1 cellular context compared by ENCODE assay signal in the genomic region with DNA sequence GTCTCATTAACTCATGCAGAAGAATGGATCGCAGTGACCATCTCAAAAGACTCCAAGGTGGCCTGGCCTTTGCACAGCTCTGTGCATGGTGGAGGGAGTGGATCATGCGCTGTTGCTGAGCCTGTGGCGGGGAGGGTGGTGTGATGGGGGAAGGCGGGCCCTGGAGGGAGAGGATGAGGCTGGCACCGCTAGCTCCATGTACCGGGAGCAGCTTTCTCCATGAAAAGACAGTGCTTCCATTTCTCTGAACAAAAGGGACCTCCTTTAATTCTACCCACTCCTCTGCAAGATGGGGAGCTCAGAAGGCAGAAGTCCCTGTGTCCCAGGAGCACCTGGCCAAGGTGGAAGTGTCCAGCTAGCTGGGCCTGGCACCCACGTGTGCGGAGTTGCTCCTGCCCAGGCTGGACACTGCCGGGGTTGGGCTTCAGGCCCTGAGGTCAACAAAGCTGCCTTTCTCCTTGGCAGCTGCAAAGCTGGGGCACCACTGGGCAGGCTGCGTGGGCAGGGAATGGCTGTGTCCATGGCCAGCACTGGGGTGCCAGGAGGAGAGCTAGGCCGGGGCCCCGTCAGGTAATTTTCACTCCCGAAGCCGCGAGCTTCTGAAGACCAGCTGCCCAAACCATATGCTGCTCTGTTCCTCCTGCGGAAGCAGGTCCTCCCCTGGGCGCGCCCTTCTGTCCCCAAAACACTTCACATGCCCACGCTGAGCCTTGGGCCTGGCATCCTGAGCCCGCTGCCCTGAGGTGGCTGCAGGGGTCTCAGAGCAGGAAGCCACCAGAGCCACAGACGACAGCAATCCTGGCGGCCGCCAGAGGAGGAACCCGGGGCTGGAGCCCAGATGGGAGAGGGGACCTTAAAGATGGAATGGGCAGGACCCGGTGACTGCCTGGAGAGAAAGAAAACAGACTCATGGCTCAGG.
TF ChIP-seq lines count a peak whose summit lies in the region.

No MANE protein-coding gene starts in this region.

TF ChIP-seq in HEK293T, 16 proteins besides CTCF, POLR2A, EP300 and RAD21 (continued from another document):
- TF ChIP-seq FOXA1 (IDR thresholded peaks at IDR 0.05) (no peak), SP1 (IDR thresholded peaks at IDR 0.05) (no peak), FOXM1 (IDR thresholded peaks at IDR 0.05; ENCODE audit: borderline replicate concordance) (no peak), LEF1 (IDR thresholded peaks at IDR 0.05; ENCODE audit: borderline replicate concordance) (no peak), ZNF384 (IDR thresholded peaks at IDR 0.05) (no peak), HDGF (IDR thresholded peaks at IDR 0.05; ENCODE audit: borderline replicate concordance) (no peak), NFRKB (IDR thresholded peaks at IDR 0.05) (no peak), FOXK2 (IDR thresholded peaks at IDR 0.05) (no peak), BHLHE40 (IDR thresholded peaks at IDR 0.05; ENCODE audit: borderline replicate concordance) (no peak), CTBP1 (IDR thresholded peaks at IDR 0.05; ENCODE audit: borderline replicate concordance) (no peak)
- TF ChIP-seq, protein P1, sequence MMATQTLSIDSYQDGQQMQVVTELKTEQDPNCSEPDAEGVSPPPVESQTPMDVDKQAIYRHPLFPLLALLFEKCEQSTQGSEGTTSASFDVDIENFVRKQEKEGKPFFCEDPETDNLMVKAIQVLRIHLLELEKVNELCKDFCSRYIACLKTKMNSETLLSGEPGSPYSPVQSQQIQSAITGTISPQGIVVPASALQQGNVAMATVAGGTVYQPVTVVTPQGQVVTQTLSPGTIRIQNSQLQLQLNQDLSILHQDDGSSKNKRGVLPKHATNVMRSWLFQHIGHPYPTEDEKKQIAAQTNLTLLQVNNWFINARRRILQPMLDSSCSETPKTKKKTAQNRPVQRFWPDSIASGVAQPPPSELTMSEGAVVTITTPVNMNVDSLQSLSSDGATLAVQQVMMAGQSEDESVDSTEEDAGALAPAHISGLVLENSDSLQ (IDR thresholded peaks at IDR 0.05): no peak
